ENCODE assay signal across 8 cellular contexts in the genomic region with DNA sequence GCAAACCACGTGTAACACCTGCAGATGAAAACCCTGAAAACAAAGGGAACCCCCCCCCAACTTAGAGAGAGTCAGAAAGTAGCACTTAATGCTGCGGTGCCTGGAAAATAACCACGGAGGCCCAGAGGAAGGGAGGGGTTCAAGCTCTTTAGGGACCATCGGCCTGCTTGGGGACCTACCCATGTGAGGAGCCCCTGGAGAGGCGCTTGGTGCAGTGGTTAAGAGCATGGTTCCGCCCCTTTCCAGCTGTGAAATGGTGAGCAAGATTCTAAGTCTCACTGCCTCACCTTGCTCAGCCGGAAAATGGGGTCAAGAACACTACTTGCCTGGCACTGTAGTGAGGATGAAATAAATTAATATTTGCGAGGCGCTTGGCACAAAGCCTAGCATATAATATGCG. TPM values are rescaled to one million over a fixed set of nuclear protein-coding genes. Genes with fewer than 3 reads are reported as not detected.
DNase-seq lines count a peak whose midpoint lies in the region; ATAC-seq and TF ChIP-seq lines count a peak whose summit lies in the region.

No MANE protein-coding gene starts in this region.

- H2BK5ac ChIP-seq in neuronal stem cell (ENCODE audit: low read length) = no peak overlapping the region

- no peak overlapping the region for H3K18ac ChIP-seq in neuronal stem cell (ENCODE audit: low read length)

- H2BK120ac ChIP-seq in neuronal stem cell (ENCODE audit: low read depth, low read length) = no peak overlapping the region

- no peaks in the 10 kb centered on the region for H3K9me3 Mint-ChIP-seq in CD4-positive, alpha-beta T cell

- no peak overlapping the region for H2BK12ac ChIP-seq in neuronal stem cell (ENCODE audit: low read length)

- POLR2A ChIA-PET in CD4-positive, alpha-beta T cell (lab: Charles Lee) = interaction anchor here (1.0 to 1.8 kb wide), 4 partner anchors 8 to 309 kb away, joined by 3 to 10 read pairs (median 4); partner anchors contain the start of genes RPL39 and SLC25A5

- CTCF ChIA-PET in CD4-positive, alpha-beta T cell (lab: Charles Lee) = interaction anchor here (1.0 to 3.2 kb wide), 5 partner anchors 12 to 406 kb away, joined by 3 to 14 read pairs (median 3); partner anchors contain the start of gene SLC25A5

- H3K36me3 ChIP-seq in duodenal mucosa (ENCODE audit: control insufficient read depth in 1 of 2, insufficient read depth in 2 of 2, low read length in 2 of 2) (no peaks in the 10 kb centered on the region), neuronal stem cell (replicated peaks in 1 of 2; ENCODE audit: control insufficient read depth in 2 of 2, insufficient read depth in 2 of 2, low read length in 2 of 2) (no peaks in the 10 kb centered on the region)

- peak overlapping the region; percentile 70 for H3K4me3 Mint-ChIP-seq in CD4-positive, alpha-beta T cell

- H2AFZ ChIP-seq in neuronal stem cell (ENCODE audit: low read length) = peak overlapping the region; percentile 91

- no peak overlapping the region for H3K27ac ChIP-seq in CD4-positive, alpha-beta T cell (ENCODE audit: low read depth, low read length)
- H3K27ac ChIP-seq in duodenal mucosa (ENCODE audit: low read depth, low read length) = peak overlapping the region; percentile 56
- H3K27ac ChIP-seq in neuronal stem cell (replicated peaks; ENCODE audit: low read length) = no peak overlapping the region

- H2AK5ac ChIP-seq in neuronal stem cell (ENCODE audit: low read depth, low read length) = no peak overlapping the region

- H3K27me3 ChIP-seq in CD4-positive, alpha-beta T cell (ENCODE audit: control insufficient read depth, insufficient read depth, low read length) = no peaks in the 10 kb centered on the region
- no peaks in the 10 kb centered on the region for H3K27me3 ChIP-seq in duodenal mucosa (ENCODE audit: control insufficient read depth in 1 of 2, insufficient read depth in 2 of 2, low read length in 2 of 2)
- peaks cover 0 to 5% (median 4%) of the 10 kb centered on the region in 3 experiments for H3K27me3 ChIP-seq in neuronal stem cell (ENCODE audit: control insufficient read depth in 3 of 3, insufficient read depth in 3 of 3, low read depth in 1 of 3, low read length in 3 of 3)

- no peaks in the 10 kb centered on the region for H3K27me3 Mint-ChIP-seq in CD4-positive, alpha-beta T cell

- H3K23ac ChIP-seq in neuronal stem cell (ENCODE audit: low read depth, low read length, poor library complexity) = no peak overlapping the region

- intact Hi-C loops in CD4-positive, alpha-beta T cell (cut with DNase I, micrococcal nuclease) = loop anchor here in 1 of 2 experiments (5.0 kb wide), 1 partner anchor 370 kb away; the partner anchor contains the start of gene UPF3B

- DNase-seq in CD4-positive, alpha-beta T cell = no peak
- DNase-seq in neuronal stem cell (ENCODE audit: low spot score) (no peak), COLO668 (lab: John Stamatoyannopoulos, UW; ENCODE audit: unreplicated experiment) (no peak), NCI-H1694 treated with DMSO at 0.1 percent for 48 hours (lab: John Stamatoyannopoulos, UW) (no peak)

- H3K14ac ChIP-seq in neuronal stem cell (ENCODE audit: low read length) = no peak overlapping the region

- TF ChIP-seq CTCF in CD4-positive, alpha-beta T cell (IDR thresholded peaks at IDR 0.05) = no peak

- H3K9me3 ChIP-seq in CD4-positive, alpha-beta T cell (ENCODE audit: control insufficient read depth, low read length) = no peaks in the 10 kb centered on the region
- H3K9me3 ChIP-seq in duodenal mucosa (ENCODE audit: control insufficient read depth in 1 of 2, low read length in 2 of 2) (no peaks in the 10 kb centered on the region), neuronal stem cell (replicated peaks in 1 of 2; ENCODE audit: control insufficient read depth in 2 of 2, insufficient read depth in 1 of 2, low read depth in 1 of 2, low read length in 2 of 2) (no peaks in the 10 kb centered on the region)

- peak overlapping the region in 1 of 2 donors; percentile 49 for H3K9ac ChIP-seq in duodenal mucosa (ENCODE audit: low read depth in 1 of 2, low read length in 2 of 2)
- no peak overlapping the region for H3K9ac ChIP-seq in neuronal stem cell (ENCODE audit: low read depth, low read length, poor library complexity)

- H3K27ac Mint-ChIP-seq in CD4-positive, alpha-beta T cell = peak overlapping the region; percentile 47

- H3K36me3 Mint-ChIP-seq in CD4-positive, alpha-beta T cell (ENCODE audit: low read depth) = no peaks in the 10 kb centered on the region

- H3K4me1 Mint-ChIP-seq in CD4-positive, alpha-beta T cell (ENCODE audit: low read depth) = peaks cover 10% of the 10 kb centered on the region

- no peak for TF ChIP-seq POLR2A in GM18505 (IDR thresholded peaks at IDR 0.05; ENCODE audit: borderline replicate concordance, extremely low read depth, insufficient read depth, insufficient read length)

- WGBS in neuronal stem cell (ENCODE audit: extremely low coverage in 2 of 2, insufficient read length in 2 of 2, insufficient replicate concordance in 1 of 2), 2 donors = no CpG with 5 or more reads among the region's 10 CpGs

- H4K91ac ChIP-seq in neuronal stem cell (ENCODE audit: low read depth, low read length, poor library complexity) = no peak overlapping the region

- H2BK15ac ChIP-seq in neuronal stem cell (ENCODE audit: low read length) = no peak overlapping the region

- H3K4me3 ChIP-seq in duodenal mucosa (ENCODE audit: low read depth in 1 of 2, low read length in 2 of 2) = peak overlapping the region; percentile 47 to 58
- H3K4me3 ChIP-seq in neuronal stem cell (ENCODE audit: low read length in 2 of 2) = no peak overlapping the region

- H3K4ac ChIP-seq in neuronal stem cell (ENCODE audit: low read length) = no peak overlapping the region

- H3K4me2 ChIP-seq in neuronal stem cell (ENCODE audit: insufficient read depth, low read length, poor library complexity, severe bottlenecking) = no peak overlapping the region

- no peaks in the 10 kb centered on the region for H3K79me1 ChIP-seq in neuronal stem cell (ENCODE audit: low read depth, low read length)

- no peak overlapping the region for H4K8ac ChIP-seq in neuronal stem cell (ENCODE audit: low read depth, low read length)

- ATAC-seq in CD4-positive, alpha-beta T cell (ENCODE audit: poor library complexity) = peak; percentile 5
- ATAC-seq in HG03175 (IDR thresholded peaks at IDR 0.05; ENCODE audit: unreplicated experiment) = peak; percentile 12
- ATAC-seq in GM18505 (IDR thresholded peaks at IDR 0.05; ENCODE audit: unreplicated experiment) = no peak
- ATAC-seq in HG02884 (IDR thresholded peaks at IDR 0.05; ENCODE audit: unreplicated experiment) = no peak

- H3K4me1 ChIP-seq in duodenal mucosa (ENCODE audit: control insufficient read depth in 1 of 2, insufficient read depth in 2 of 2, low read length in 2 of 2) = peaks cover 7 to 9% of the 10 kb centered on the region in 2 donors
- H3K4me1 ChIP-seq in neuronal stem cell (ENCODE audit: control insufficient read depth in 2 of 2, insufficient read depth in 1 of 2, low read depth in 1 of 2, low read length in 2 of 2) = no peaks in the 10 kb centered on the region

RNA-seq across cellular contexts. Expression of gene SLC25A5, which starts 13.8 kb away (rescaled TPM):
- 100 to 1,000 TPM; 160 to 161 TPM for total RNA-seq in CD4-positive, alpha-beta T cell
- polyA plus RNA-seq in neuronal stem cell (2013, experiment 1 of 2) = 273 TPM
- polyA plus RNA-seq in neuronal stem cell (2013, experiment 2 of 2) = 275 TPM

Comparison
In these comparisons a context has a peak if more than half of its experiments do, and no peak if none do; other contexts are left out.
1. ATAC-seq: peak in CD4-positive, alpha-beta T cell (single experiment) and HG03175 (single experiment); none in GM18505 (single experiment) and HG02884 (single experiment).
2. H3K4me3 ChIP-seq: peak in duodenal mucosa (2 of 2); none in neuronal stem cell (0 of 2).